2 cellular contexts compared by ENCODE assay signal in the genomic region with DNA sequence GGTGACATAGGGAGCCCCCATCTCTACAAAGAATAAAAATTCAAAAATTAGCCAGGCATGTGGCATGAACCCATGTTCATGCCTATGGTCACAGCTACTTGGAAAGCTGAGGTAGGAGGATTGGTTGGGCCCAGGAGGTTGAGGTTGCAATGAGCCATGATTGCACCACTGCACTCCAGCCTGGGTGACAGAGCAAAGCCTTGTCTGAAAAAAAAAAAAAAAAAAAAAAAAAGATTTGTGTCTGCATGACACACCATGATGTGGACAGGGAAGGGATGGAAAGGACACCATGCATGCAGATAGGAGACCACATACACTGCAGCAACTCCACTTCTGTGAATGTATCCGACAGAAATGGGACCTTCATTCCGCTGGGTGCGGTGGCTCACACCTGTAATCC.
TF ChIP-seq lines count a peak whose summit lies in the region.

No MANE protein-coding gene starts in this region.

TF ChIP-seq in IMR-90, 13 proteins besides CTCF, POLR2A, EP300 and RAD21:
- TF ChIP-seq FOS (IDR thresholded peaks at IDR 0.05; ENCODE audit: low read depth, low read length) = no peak
- TF ChIP-seq, protein P1, sequence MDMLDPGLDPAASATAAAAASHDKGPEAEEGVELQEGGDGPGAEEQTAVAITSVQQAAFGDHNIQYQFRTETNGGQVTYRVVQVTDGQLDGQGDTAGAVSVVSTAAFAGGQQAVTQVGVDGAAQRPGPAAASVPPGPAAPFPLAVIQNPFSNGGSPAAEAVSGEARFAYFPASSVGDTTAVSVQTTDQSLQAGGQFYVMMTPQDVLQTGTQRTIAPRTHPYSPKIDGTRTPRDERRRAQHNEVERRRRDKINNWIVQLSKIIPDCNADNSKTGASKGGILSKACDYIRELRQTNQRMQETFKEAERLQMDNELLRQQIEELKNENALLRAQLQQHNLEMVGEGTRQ (IDR thresholded peaks at IDR 0.05; ENCODE audit: low read depth, low read length) = no peak
- no peak for TF ChIP-seq NFE2L2 (IDR thresholded peaks at IDR 0.05; ENCODE audit: low read depth, low read length)
- TF ChIP-seq, protein P2, sequence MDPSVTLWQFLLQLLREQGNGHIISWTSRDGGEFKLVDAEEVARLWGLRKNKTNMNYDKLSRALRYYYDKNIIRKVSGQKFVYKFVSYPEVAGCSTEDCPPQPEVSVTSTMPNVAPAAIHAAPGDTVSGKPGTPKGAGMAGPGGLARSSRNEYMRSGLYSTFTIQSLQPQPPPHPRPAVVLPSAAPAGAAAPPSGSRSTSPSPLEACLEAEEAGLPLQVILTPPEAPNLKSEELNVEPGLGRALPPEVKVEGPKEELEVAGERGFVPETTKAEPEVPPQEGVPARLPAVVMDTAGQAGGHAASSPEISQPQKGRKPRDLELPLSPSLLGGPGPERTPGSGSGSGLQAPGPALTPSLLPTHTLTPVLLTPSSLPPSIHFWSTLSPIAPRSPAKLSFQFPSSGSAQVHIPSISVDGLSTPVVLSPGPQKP (IDR thresholded peaks at IDR 0.05; ENCODE audit: borderline replicate concordance, low read depth, low read length) = no peak
- TF ChIP-seq CEBPB (IDR thresholded peaks at IDR 0.05; ENCODE audit: low read depth, low read length) = peak; percentile 74

TF ChIP-seq in WTC11, 78 proteins besides CTCF, POLR2A, EP300 and RAD21:
- TF ChIP-seq OVOL2 (CRISPR knock-in tag; IDR thresholded peaks at IDR 0.05; ENCODE audit: borderline replicate concordance) (no peak), NFE2L1 (CRISPR knock-in tag; IDR thresholded peaks at IDR 0.05) (no peak), TEAD4 (CRISPR knock-in tag; IDR thresholded peaks at IDR 0.05) (no peak), KAT7 (CRISPR knock-in tag; IDR thresholded peaks at IDR 0.05; ENCODE audit: borderline replicate concordance) (no peak)
- TF ChIP-seq, protein P3, sequence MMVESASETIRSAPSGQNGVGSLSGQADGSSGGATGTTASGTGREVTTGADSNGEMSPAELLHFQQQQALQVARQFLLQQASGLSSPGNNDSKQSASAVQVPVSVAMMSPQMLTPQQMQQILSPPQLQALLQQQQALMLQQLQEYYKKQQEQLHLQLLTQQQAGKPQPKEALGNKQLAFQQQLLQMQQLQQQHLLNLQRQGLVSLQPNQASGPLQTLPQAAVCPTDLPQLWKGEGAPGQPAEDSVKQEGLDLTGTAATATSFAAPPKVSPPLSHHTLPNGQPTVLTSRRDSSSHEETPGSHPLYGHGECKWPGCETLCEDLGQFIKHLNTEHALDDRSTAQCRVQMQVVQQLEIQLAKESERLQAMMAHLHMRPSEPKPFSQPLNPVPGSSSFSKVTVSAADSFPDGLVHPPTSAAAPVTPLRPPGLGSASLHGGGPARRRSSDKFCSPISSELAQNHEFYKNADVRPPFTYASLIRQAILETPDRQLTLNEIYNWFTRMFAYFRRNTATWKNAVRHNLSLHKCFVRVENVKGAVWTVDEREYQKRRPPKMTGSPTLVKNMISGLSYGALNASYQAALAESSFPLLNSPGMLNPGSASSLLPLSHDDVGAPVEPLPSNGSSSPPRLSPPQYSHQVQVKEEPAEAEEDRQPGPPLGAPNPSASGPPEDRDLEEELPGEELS (CRISPR knock-in tag; IDR thresholded peaks at IDR 0.05) = no peak
